In the genomic region with DNA sequence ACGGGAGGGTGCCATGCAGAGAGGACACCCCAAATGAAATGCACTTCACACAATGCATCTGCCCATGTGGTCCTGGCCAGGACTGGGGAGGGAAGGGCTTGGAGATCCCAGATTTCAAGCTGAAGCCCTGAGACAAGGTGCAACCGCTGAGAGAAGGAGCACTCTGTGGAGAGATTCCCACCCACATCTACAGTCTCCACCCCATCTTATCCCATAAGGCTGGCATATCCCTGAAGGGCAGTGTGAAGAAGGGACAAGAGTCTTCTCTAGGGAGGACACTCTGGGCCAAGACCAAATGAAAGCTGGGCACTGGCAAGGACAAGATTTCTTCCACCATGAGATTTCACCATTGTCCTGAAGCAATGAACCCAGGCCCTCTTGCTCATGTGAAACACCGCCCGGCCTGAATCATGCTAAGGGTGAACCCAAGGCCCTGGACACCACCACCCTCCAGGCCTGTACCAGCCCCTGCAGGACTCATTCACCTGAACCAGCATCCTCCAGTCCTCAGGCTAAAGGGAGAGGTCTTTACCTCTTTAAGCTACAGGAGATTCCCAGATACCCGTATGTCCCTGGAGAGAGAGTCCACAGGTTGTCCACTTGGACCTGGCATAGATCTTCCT, we compare ENCODE assay signal across 23 cellular contexts. TPM values are rescaled to one million over a fixed set of nuclear protein-coding genes. Genes with fewer than 3 reads are reported as not detected.
DNase-seq lines count a peak whose midpoint lies in the region; ATAC-seq and TF ChIP-seq lines count a peak whose summit lies in the region.
"Had no signal": no experiment of that assay in that cellular context is flagged by ENCODE, and none has a peak within 500 bp of the region (broad histone marks: within the 10 kb centered on the region; RNA-seq: fewer than 3 reads in every experiment).

No MANE protein-coding gene starts in this region.

- peaks cover 7% of the 10 kb centered on the region for H3K27me3 ChIP-seq in foreskin keratinocyte
- H3K27me3 ChIP-seq: BLaER1 had no signal

- peak; percentile 31 for DNase-seq in activated CD8-positive, alpha-beta memory T cell treated with anti-CD3 and anti-CD28 coated beads, Interleukin-2, amount 10 ng/mL, durations not matched to agents 7 days and 5 days
- DNase-seq in activated CD8-positive, alpha-beta memory T cell treated with anti-CD3 and anti-CD28 coated beads for 24 hours = no peak
- DNase-seq in WTC11 (ENCODE audit: low spot score) (peak; percentile 2), left lobe of liver (ENCODE audit: low spot score) (peak; percentile 30), T-helper 2 cell (no peak), mesenteric fat pad (ENCODE audit: low spot score) (no peak), foreskin keratinocyte (no peak)
- peak; percentile 10 for DNase-seq in stimulated activated CD8-positive, alpha-beta memory T cell treated with anti-CD3 and anti-CD28 coated beads, Interleukin-4, amount 100 ng/mL, for 48 hours
- DNase-seq: 8988T; CD4-positive, alpha-beta memory T cell; DMS153; DMS79; GDM1; GOT3; H7; HFFc6 had no signal

- ATAC-seq in activated CD8-positive, alpha-beta memory T cell treated with anti-CD3 and anti-CD28 coated beads, Interleukin-2, amount 10 ng/mL, durations not matched to agents 7 days and 5 days = no peak
- no peak for ATAC-seq in WTC11
- no peak for ATAC-seq in left lobe of liver
- no peak for ATAC-seq in foreskin keratinocyte
- ATAC-seq: HCT116, HepG2 had no signal

- H3K9me3 Mint-ChIP-seq in activated CD8-positive, alpha-beta memory T cell treated with anti-CD3 and anti-CD28 coated beads, Interleukin-2, amount 10 ng/mL, durations not matched to agents 7 days and 5 days (ENCODE audit: low read depth) = no peaks in the 10 kb centered on the region
- H3K9me3 Mint-ChIP-seq in WTC11 = no peaks in the 10 kb centered on the region
- H3K9me3 Mint-ChIP-seq: CD4-positive, alpha-beta memory T cell; HFFc6 had no signal

- no peak overlapping the region for H3K4me3 Mint-ChIP-seq in activated CD8-positive, alpha-beta memory T cell treated with anti-CD3 and anti-CD28 coated beads, Interleukin-2, amount 10 ng/mL, durations not matched to agents 7 days and 5 days
- H3K4me3 Mint-ChIP-seq in WTC11 = no peak overlapping the region
- H3K4me3 Mint-ChIP-seq: CD14-positive monocyte; CD4-positive, alpha-beta memory T cell; HFFc6 had no signal

- H3K27me3 Mint-ChIP-seq in activated CD8-positive, alpha-beta memory T cell treated with anti-CD3 and anti-CD28 coated beads, Interleukin-2, amount 10 ng/mL, durations not matched to agents 7 days and 5 days = peaks cover 55% of the 10 kb centered on the region
- H3K27me3 Mint-ChIP-seq in WTC11 (ENCODE audit: low read depth) = peaks cover 92% of the 10 kb centered on the region

- no peaks in the 10 kb centered on the region for H3K36me3 Mint-ChIP-seq in activated CD8-positive, alpha-beta memory T cell treated with anti-CD3 and anti-CD28 coated beads, Interleukin-2, amount 10 ng/mL, durations not matched to agents 7 days and 5 days
- H3K36me3 Mint-ChIP-seq in WTC11 = no peaks in the 10 kb centered on the region
- H3K36me3 Mint-ChIP-seq: CD14-positive monocyte; CD4-positive, alpha-beta memory T cell had no signal

- H3K27ac ChIP-seq in foreskin keratinocyte = no peak overlapping the region
- H3K27ac ChIP-seq: BLaER1 had no signal

- H3K4me1 Mint-ChIP-seq in activated CD8-positive, alpha-beta memory T cell treated with anti-CD3 and anti-CD28 coated beads, Interleukin-2, amount 10 ng/mL, durations not matched to agents 7 days and 5 days = no peaks in the 10 kb centered on the region
- no peaks in the 10 kb centered on the region for H3K4me1 Mint-ChIP-seq in WTC11
- H3K4me1 Mint-ChIP-seq: CD4-positive, alpha-beta memory T cell had no signal

- CTCF ChIA-PET in activated CD8-positive, alpha-beta memory T cell treated with anti-CD3 and anti-CD28 coated beads, Interleukin-2, amount 10 ng/mL, durations not matched to agents 7 days and 5 days (lab: Charles Lee) = interaction anchor here (1.1 to 1.9 kb wide), 2 partner anchors 10 to 158 kb away, joined by 3 to 5 read pairs; no protein-coding TSS in a partner anchor
- CTCF ChIA-PET in WTC11 (lab: Charles Lee) = interaction anchor here (1.5 to 2.4 kb wide), 2 partner anchors 36 to 100 kb away, joined by 7 to 9 read pairs; no protein-coding TSS in a partner anchor

- H3K4me1 ChIP-seq in foreskin keratinocyte = no peaks in the 10 kb centered on the region
- H3K4me1 ChIP-seq: BLaER1 had no signal

- H3K27ac Mint-ChIP-seq in activated CD8-positive, alpha-beta memory T cell treated with anti-CD3 and anti-CD28 coated beads, Interleukin-2, amount 10 ng/mL, durations not matched to agents 7 days and 5 days = no peak overlapping the region
- H3K27ac Mint-ChIP-seq in WTC11 = no peak overlapping the region
- H3K27ac Mint-ChIP-seq: CD14-positive monocyte; CD4-positive, alpha-beta memory T cell; HFFc6 had no signal

- TF ChIP-seq CTCF in WTC11 (IDR thresholded peaks at IDR 0.05) (no peak), foreskin keratinocyte (conservative IDR thresholded peaks at IDR 0.05) (no peak)

- POLR2A ChIA-PET in WTC11 (lab: Charles Lee) = no interaction called here

TF ChIP-seq in WTC11, 78 proteins besides CTCF, POLR2A, EP300 and RAD21 (continues in another document):
- TF ChIP-seq, protein P1, sequence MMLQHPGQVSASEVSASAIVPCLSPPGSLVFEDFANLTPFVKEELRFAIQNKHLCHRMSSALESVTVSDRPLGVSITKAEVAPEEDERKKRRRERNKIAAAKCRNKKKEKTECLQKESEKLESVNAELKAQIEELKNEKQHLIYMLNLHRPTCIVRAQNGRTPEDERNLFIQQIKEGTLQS (CRISPR knock-in tag; conservative IDR thresholded peaks at IDR 0.05) = no peak
- TF ChIP-seq SMAD3 (CRISPR knock-in tag; IDR thresholded peaks at IDR 0.05; ENCODE audit: borderline replicate concordance) (no peak), ZNF138 (CRISPR knock-in tag; conservative IDR thresholded peaks at IDR 0.05) (no peak), CREB1 (CRISPR knock-in tag; IDR thresholded peaks at IDR 0.05) (no peak), NR2C2 (CRISPR knock-in tag; IDR thresholded peaks at IDR 0.05) (no peak), ZNF317 (CRISPR knock-in tag; IDR thresholded peaks at IDR 0.05; ENCODE audit: borderline replicate concordance, low read depth) (no peak), SOX15 (CRISPR knock-in tag; IDR thresholded peaks at IDR 0.05) (no peak), KAT7 (CRISPR knock-in tag; IDR thresholded peaks at IDR 0.05; ENCODE audit: borderline replicate concordance) (no peak), OVOL2 (CRISPR knock-in tag; IDR thresholded peaks at IDR 0.05; ENCODE audit: borderline replicate concordance) (no peak), GTF2I (CRISPR knock-in tag; conservative IDR thresholded peaks at IDR 0.05) (no peak), ZBTB21 (CRISPR knock-in tag; IDR thresholded peaks at IDR 0.05; ENCODE audit: borderline replicate concordance) (no peak), ATF1 (CRISPR knock-in tag; IDR thresholded peaks at IDR 0.05) (no peak), JUN (CRISPR knock-in tag; IDR thresholded peaks at IDR 0.05) (no peak), GABPB1 (CRISPR knock-in tag; IDR thresholded peaks at IDR 0.05) (no peak)
- TF ChIP-seq, protein P2, sequence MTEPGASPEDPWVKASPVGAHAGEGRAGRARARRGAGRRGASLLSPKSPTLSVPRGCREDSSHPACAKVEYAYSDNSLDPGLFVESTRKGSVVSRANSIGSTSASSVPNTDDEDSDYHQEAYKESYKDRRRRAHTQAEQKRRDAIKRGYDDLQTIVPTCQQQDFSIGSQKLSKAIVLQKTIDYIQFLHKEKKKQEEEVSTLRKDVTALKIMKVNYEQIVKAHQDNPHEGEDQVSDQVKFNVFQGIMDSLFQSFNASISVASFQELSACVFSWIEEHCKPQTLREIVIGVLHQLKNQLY (CRISPR knock-in tag; IDR thresholded peaks at IDR 0.05) = no peak
- TF ChIP-seq, protein P3, sequence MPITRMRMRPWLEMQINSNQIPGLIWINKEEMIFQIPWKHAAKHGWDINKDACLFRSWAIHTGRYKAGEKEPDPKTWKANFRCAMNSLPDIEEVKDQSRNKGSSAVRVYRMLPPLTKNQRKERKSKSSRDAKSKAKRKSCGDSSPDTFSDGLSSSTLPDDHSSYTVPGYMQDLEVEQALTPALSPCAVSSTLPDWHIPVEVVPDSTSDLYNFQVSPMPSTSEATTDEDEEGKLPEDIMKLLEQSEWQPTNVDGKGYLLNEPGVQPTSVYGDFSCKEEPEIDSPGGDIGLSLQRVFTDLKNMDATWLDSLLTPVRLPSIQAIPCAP (CRISPR knock-in tag; IDR thresholded peaks at IDR 0.05) = no peak
- TF ChIP-seq, protein P4, sequence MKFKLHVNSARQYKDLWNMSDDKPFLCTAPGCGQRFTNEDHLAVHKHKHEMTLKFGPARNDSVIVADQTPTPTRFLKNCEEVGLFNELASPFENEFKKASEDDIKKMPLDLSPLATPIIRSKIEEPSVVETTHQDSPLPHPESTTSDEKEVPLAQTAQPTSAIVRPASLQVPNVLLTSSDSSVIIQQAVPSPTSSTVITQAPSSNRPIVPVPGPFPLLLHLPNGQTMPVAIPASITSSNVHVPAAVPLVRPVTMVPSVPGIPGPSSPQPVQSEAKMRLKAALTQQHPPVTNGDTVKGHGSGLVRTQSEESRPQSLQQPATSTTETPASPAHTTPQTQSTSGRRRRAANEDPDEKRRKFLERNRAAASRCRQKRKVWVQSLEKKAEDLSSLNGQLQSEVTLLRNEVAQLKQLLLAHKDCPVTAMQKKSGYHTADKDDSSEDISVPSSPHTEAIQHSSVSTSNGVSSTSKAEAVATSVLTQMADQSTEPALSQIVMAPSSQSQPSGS (CRISPR knock-in tag; IDR thresholded peaks at IDR 0.05; ENCODE audit: borderline replicate concordance, low read depth) = no peak

RNA-seq across cellular contexts. Expression of a gene that starts 20.5 kb away (rescaled TPM):
- not detected for total RNA-seq in activated CD8-positive, alpha-beta memory T cell treated with anti-CD3 and anti-CD28 coated beads, Interleukin-2, amount 10 ng/mL, durations not matched to agents 7 days and 5 days
- total RNA-seq in WTC11 (2021) = not detected in 3 replicates
- 0.25 TPM for total RNA-seq in left lobe of liver
- total RNA-seq in mesenteric fat pad = 6.0 TPM
- total RNA-seq in foreskin keratinocyte = not detected in 2 replicates
- not detected in 2 replicates for polyA plus RNA-seq in foreskin keratinocyte
- total RNA-seq: A673, Daoy, H7, HepG2, HFFc6 had no signal
- polyA plus RNA-seq: AG04450; CD4-positive, alpha-beta memory T cell; HepG2 had no signal

RNA-seq across cellular contexts. Expression of a gene that starts 30.4 kb away (rescaled TPM):
- total RNA-seq in activated CD8-positive, alpha-beta memory T cell treated with anti-CD3 and anti-CD28 coated beads, Interleukin-2, amount 10 ng/mL, durations not matched to agents 7 days and 5 days = 10 to 100 TPM; 54.6 to 57.1 TPM
- total RNA-seq in WTC11 (2021) (0.35 to 0.55 TPM in 2 of 3 replicates, not detected in the other), left lobe of liver (0.40 TPM), mesenteric fat pad (2.1 TPM), foreskin keratinocyte (not detected in 2 replicates)
- not detected in 2 replicates for polyA plus RNA-seq in foreskin keratinocyte
- total RNA-seq: Daoy, H7, HepG2, HFFc6 had no signal
- polyA plus RNA-seq: AG04450 had no signal

Comparison
In these comparisons a context has a peak if more than half of its experiments do, and no peak if none do; other contexts are left out.
1. DNase-seq: peak in activated CD8-positive, alpha-beta memory T cell treated with anti-CD3 and anti-CD28 coated beads, Interleukin-2, amount 10 ng/mL, durations not matched to agents 7 days and 5 days (single experiment), WTC11 (single experiment), left lobe of liver (single experiment) and stimulated activated CD8-positive, alpha-beta memory T cell treated with anti-CD3 and anti-CD28 coated beads, Interleukin-4, amount 100 ng/mL, for 48 hours (single experiment); none in activated CD8-positive, alpha-beta memory T cell treated with anti-CD3 and anti-CD28 coated beads for 24 hours (single experiment), T-helper 2 cell (0 of 5), mesenteric fat pad (single experiment) and foreskin keratinocyte (0 of 2).
2. RNA of a gene that starts 30.4 kb away (total RNA-seq): 54.6 to 57.1 TPM in activated CD8-positive, alpha-beta memory T cell treated with anti-CD3 and anti-CD28 coated beads, Interleukin-2, amount 10 ng/mL, durations not matched to agents 7 days and 5 days; 2.1 TPM in mesenteric fat pad (single experiment), 0.40 TPM in left lobe of liver (single experiment), 0.35 to 0.55 TPM in WTC11 and not detected in foreskin keratinocyte; every median in the first group is over 10 times any median in the second.